ENCODE assay signal across 1 cellular context in the genomic region with DNA sequence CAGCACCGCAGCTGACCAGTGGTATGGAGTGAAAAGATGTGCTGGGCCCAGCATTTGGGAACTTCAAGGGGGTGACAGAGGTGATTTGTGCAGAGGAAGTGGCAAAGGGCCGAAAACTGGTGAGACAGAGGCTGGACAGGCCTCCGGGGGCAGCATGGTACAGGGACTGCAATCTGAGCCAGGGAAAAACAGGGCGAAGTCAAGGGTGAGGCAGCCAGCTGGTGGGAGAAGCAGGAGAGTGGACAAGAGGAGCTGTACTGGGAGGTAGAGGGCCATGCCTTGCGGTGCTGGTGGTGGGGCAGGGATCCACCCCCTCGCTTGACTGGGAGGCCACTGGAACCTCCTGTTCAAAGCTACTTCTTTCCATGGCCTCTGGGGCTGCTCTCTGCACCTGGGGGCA.
A peak's percentile ranks its signal among the peaks of the same experiment; 100 is the strongest.
TF ChIP-seq lines count a peak whose summit lies in the region.

No MANE protein-coding gene starts in this region.

TF ChIP-seq in K562, 482 proteins besides CTCF, POLR2A, EP300 and RAD21:
- TF ChIP-seq NFIC (IDR thresholded peaks at IDR 0.05) (peak; percentile 82), RBM25 (IDR thresholded peaks at IDR 0.05; ENCODE audit: low read depth, low read length, severe bottlenecking) (no peak), E2F3 (CRISPR knock-in tag; IDR thresholded peaks at IDR 0.05) (no peak), RFX1 (IDR thresholded peaks at IDR 0.05) (no peak), MEIS2 (IDR thresholded peaks at IDR 0.05; ENCODE audit: partially characterized antibody) (peak; percentile 13)
- TF ChIP-seq, protein P1, sequence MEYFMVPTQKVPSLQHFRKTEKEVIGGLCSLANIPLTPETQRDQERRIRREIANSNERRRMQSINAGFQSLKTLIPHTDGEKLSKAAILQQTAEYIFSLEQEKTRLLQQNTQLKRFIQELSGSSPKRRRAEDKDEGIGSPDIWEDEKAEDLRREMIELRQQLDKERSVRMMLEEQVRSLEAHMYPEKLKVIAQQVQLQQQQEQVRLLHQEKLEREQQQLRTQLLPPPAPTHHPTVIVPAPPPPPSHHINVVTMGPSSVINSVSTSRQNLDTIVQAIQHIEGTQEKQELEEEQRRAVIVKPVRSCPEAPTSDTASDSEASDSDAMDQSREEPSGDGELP (CRISPR knock-in tag; IDR thresholded peaks at IDR 0.05; ENCODE audit: borderline replicate concordance): peak; percentile 29; the same call in 1 of the 2 replicates
- TF ChIP-seq, protein P2, sequence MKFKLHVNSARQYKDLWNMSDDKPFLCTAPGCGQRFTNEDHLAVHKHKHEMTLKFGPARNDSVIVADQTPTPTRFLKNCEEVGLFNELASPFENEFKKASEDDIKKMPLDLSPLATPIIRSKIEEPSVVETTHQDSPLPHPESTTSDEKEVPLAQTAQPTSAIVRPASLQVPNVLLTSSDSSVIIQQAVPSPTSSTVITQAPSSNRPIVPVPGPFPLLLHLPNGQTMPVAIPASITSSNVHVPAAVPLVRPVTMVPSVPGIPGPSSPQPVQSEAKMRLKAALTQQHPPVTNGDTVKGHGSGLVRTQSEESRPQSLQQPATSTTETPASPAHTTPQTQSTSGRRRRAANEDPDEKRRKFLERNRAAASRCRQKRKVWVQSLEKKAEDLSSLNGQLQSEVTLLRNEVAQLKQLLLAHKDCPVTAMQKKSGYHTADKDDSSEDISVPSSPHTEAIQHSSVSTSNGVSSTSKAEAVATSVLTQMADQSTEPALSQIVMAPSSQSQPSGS (CRISPR knock-in tag; IDR thresholded peaks at IDR 0.05): no peak
